8 cellular contexts compared by ENCODE assay signal in genomic region chr1:181038399-181038873, GRCh38. TPM values are rescaled to one million over a fixed set of nuclear protein-coding genes. Genes with fewer than 3 reads are reported as not detected.
DNase-seq lines count a peak whose midpoint lies in the region; ATAC-seq and TF ChIP-seq lines count a peak whose summit lies in the region.

No MANE protein-coding gene starts in this region.

- H3K36me3 ChIP-seq in Caco-2 (ENCODE audit: control insufficient read depth, insufficient read depth, low read length) (no peaks in the 10 kb centered on the region), SU-DHL-6 (ENCODE audit: low read length) (no peaks in the 10 kb centered on the region), adipocyte (ENCODE audit: control insufficient read depth, insufficient read depth, low read length, severe bottlenecking) (peaks cover 4% of the 10 kb centered on the region), right atrium auricular region (no peaks in the 10 kb centered on the region)

- DNase-seq in Caco-2, result peak; percentile 79 to 85
- DNase-seq in NCI-H1105 treated with DMSO at 0.1 percent for 48 hours (lab: John Stamatoyannopoulos, UW), result peak; percentile 27
- peak; percentile 78 for DNase-seq in adipocyte (ENCODE audit: low read depth)
- no peak for DNase-seq in right atrium auricular region (ENCODE audit: low spot score)
- peak; percentile 26 to 48 for DNase-seq in stimulated activated CD4-positive, alpha-beta T cell treated with anti-CD3 and anti-CD28 coated beads, Interleukin-12 subunit alpha, Interleukin-12 subunit beta, amount 100 ng/mL, for 24 hours (ENCODE audit: low read depth in 2 of 2)

- H3K27me3 Mint-ChIP-seq in Caco-2 (ENCODE audit: insufficient read depth, unreplicated experiment), result no peaks in the 10 kb centered on the region

- H4K20me1 ChIP-seq in SU-DHL-6 (ENCODE audit: low read depth, low read length), result no peaks in the 10 kb centered on the region

- H3F3A ChIP-seq in SU-DHL-6 (ENCODE audit: insufficient read depth), result no peaks in the 10 kb centered on the region

- no peak overlapping the region for H3K27ac ChIP-seq in SU-DHL-6 (ENCODE audit: low read depth, low read length)
- H3K27ac ChIP-seq in right atrium auricular region, result no peak overlapping the region

- H3K36me3 Mint-ChIP-seq in Caco-2 (ENCODE audit: insufficient read depth, unreplicated experiment), result no peaks in the 10 kb centered on the region

- TF ChIP-seq CTCF in Caco-2 (IDR thresholded peaks at IDR 0.05; ENCODE audit: insufficient read depth in 1 of 2, low read depth in 1 of 2, low read length in 1 of 2, severe bottlenecking in 1 of 2, unreplicated experiment in 1 of 2) (peak; percentile 67 to 79), SU-DHL-6 (IDR thresholded peaks at IDR 0.05; ENCODE audit: insufficient read depth, low read length, poor library complexity, severe bottlenecking) (peak; percentile 72), right atrium auricular region (IDR thresholded peaks at IDR 0.05) (peak; percentile 34 to 80)

- H3K4me1 ChIP-seq in Caco-2 (peaks cover 9% of the 10 kb centered on the region), adipocyte (ENCODE audit: control insufficient read depth, insufficient read depth, low read length) (peaks cover 11% of the 10 kb centered on the region), right atrium auricular region (peaks cover 0 to 36% of the 10 kb centered on the region in 2 donors)

- no peak overlapping the region for H3K27ac Mint-ChIP-seq in Caco-2 (ENCODE audit: unreplicated experiment)

- ATAC-seq in GM21717 (IDR thresholded peaks at IDR 0.05; ENCODE audit: unreplicated experiment) (peak; percentile 40), GM21367 (IDR thresholded peaks at IDR 0.05; ENCODE audit: unreplicated experiment) (no peak)

- no peaks in the 10 kb centered on the region for H3K9me3 ChIP-seq in Caco-2
- H3K9me3 ChIP-seq in SU-DHL-6 (ENCODE audit: insufficient read depth, low read length), result no peaks in the 10 kb centered on the region
- no peaks in the 10 kb centered on the region for H3K9me3 ChIP-seq in adipocyte (ENCODE audit: control insufficient read depth, low read length)
- no peaks in the 10 kb centered on the region for H3K9me3 ChIP-seq in right atrium auricular region

- no peak overlapping the region for H3K4me3 ChIP-seq in Caco-2 (ENCODE audit: low read depth, low read length)
- H3K4me3 ChIP-seq in SU-DHL-6 (ENCODE audit: insufficient read depth, low read length, poor library complexity, severe bottlenecking), result no peak overlapping the region
- H3K4me3 ChIP-seq in adipocyte (ENCODE audit: low read length), result no peak overlapping the region
- no peak overlapping the region for H3K4me3 ChIP-seq in right atrium auricular region

- CTCF ChIA-PET in Caco-2 (lab: Charles Lee), result interaction anchor here (0.6 to 1.8 kb wide), 5 partner anchors 46 to 104 kb away, joined by 3 to 9 read pairs (median 3); no protein-coding TSS in a partner anchor

- no peaks in the 10 kb centered on the region for H3K27me3 ChIP-seq in Caco-2 (replicated peaks; ENCODE audit: control insufficient read depth, insufficient read depth, low read length)
- H3K27me3 ChIP-seq in SU-DHL-6 (ENCODE audit: low read length), result no peaks in the 10 kb centered on the region
- no peaks in the 10 kb centered on the region for H3K27me3 ChIP-seq in adipocyte (replicated peaks; ENCODE audit: control insufficient read depth, insufficient read depth, low read length)
- no peaks in the 10 kb centered on the region for H3K27me3 ChIP-seq in right atrium auricular region

- peaks cover 37% of the 10 kb centered on the region for H3K79me2 ChIP-seq in SU-DHL-6 (ENCODE audit: insufficient read depth, low read length)

- intact Hi-C loops in Caco-2 (cut with micrococcal nuclease; ENCODE audit: unreplicated experiment), result loop anchor here (1.0 kb wide), 4 partner anchors 49 to 156 kb away; no protein-coding TSS in a partner anchor

- H3K4me2 ChIP-seq in SU-DHL-6 (ENCODE audit: low read depth, low read length, poor library complexity, severe bottlenecking), result no peak overlapping the region

- H3K9me3 Mint-ChIP-seq in Caco-2 (ENCODE audit: unreplicated experiment), result no peaks in the 10 kb centered on the region

- POLR2A ChIA-PET in Caco-2 (lab: Charles Lee), result no interaction called here

- BruUV-seq in Caco-2 (replicated peaks; lab: Mats Ljungman, UMichigan), result no TSS peak

- H2AFZ ChIP-seq in SU-DHL-6 (ENCODE audit: low read depth, low read length, severe bottlenecking), result no peak overlapping the region

- H3K9me2 ChIP-seq in SU-DHL-6 (replicated peaks; ENCODE audit: insufficient read depth, low read length), result no peaks in the 10 kb centered on the region

- peaks cover 13% of the 10 kb centered on the region for H3K4me1 Mint-ChIP-seq in Caco-2 (ENCODE audit: low read depth, unreplicated experiment)

- H3K9ac ChIP-seq in SU-DHL-6 (ENCODE audit: low read length) (no peak overlapping the region), adipocyte (ENCODE audit: low read length) (no peak overlapping the region)

- no peak overlapping the region for H3K4me3 Mint-ChIP-seq in Caco-2 (ENCODE audit: unreplicated experiment)

RNA-seq across cellular contexts. Expression of gene MR1, which starts 4.7 kb away (rescaled TPM):
- total RNA-seq in Caco-2 (2022) (2.4 and 2.5 TPM in 2 replicates), right atrium auricular region (1 to 10 TPM; 9.9 to 10.0 TPM)

RNA-seq across cellular contexts. Expression of gene STX6, which starts 15.8 kb away (rescaled TPM):
- 20.5 TPM in 2 replicates for total RNA-seq in Caco-2 (2022)
- total RNA-seq in right atrium auricular region, result 10 to 100 TPM in 1 of 2 donors, 1 to 10 TPM in 1; 6.6 to 12.0 TPM

RNA-seq across cellular contexts. Expression of gene IER5, which starts 50.1 kb away (rescaled TPM):
- total RNA-seq in Caco-2 (2022), result 8.6 and 9.4 TPM in 2 replicates
- 10 to 100 TPM; 25.6 to 55.1 TPM for total RNA-seq in right atrium auricular region
